Comparison of ENCODE assay signal across 10 cellular contexts in the genomic region with DNA sequence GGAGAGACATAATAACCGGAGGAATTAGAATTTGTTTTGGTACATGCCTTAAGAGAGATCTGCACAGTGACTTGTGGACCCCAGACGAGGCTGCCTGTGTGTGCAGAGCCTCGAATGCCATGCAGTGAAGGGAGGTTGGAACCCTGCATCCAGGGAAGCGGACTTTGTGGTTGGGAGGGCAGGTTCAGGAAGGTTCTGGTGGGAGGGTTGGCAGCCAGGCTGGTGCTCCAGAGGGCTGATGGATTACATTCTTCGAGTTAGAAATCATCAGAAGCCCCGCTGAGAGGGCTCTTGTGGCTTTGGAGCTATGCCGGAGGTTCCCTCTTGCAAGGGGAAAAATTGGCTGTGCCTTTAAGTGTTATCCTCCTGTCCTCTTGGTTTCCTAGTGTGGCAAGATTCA. TPM values are rescaled to one million over a fixed set of nuclear protein-coding genes. Genes with fewer than 3 reads are reported as not detected.
DNase-seq lines count a peak whose midpoint lies in the region; ATAC-seq and TF ChIP-seq lines count a peak whose summit lies in the region.
"Had no signal": no experiment of that assay in that cellular context is flagged by ENCODE, and none has a peak within 500 bp of the region (broad histone marks: within the 10 kb centered on the region; RNA-seq: fewer than 3 reads in every experiment).

No MANE protein-coding gene starts in this region.

- peak; percentile 57 for ATAC-seq in upper lobe of right lung
- ATAC-seq: activated naive CD8-positive, alpha-beta T cell treated with anti-CD3 and anti-CD28 coated beads, Interleukin-2, amount 50 U/mL, for 24 hours; effector memory CD8-positive, alpha-beta T cell had no signal

- DNase-seq in cardiac muscle cell (ENCODE audit: low read depth in 1 of 2, low spot score in 1 of 2) = peak; percentile 20 to 47
- DNase-seq in left ventricle myocardium inferior = no peak
- peak; percentile 43 to 56 for DNase-seq in SJSA1 (ENCODE audit: low read depth in 1 of 2, low spot score in 2 of 2)
- DNase-seq in upper lobe of right lung = peak; percentile 74
- no peak for DNase-seq in activated naive CD4-positive, alpha-beta T cell (lab: John Stamatoyannopoulos, UW)
- DNase-seq in activated CD4-positive, alpha-beta T cell treated with anti-CD3 and anti-CD28 coated beads for 48 hours = no peak
- DNase-seq in SW 1271 (lab: John Stamatoyannopoulos, UW) = no peak
- DNase-seq: activated naive CD8-positive, alpha-beta T cell treated with anti-CD3 and anti-CD28 coated beads, Interleukin-2, amount 50 U/mL, for 24 hours; effector memory CD8-positive, alpha-beta T cell had no signal

- H3K27me3 ChIP-seq in cardiac muscle cell (no peaks in the 10 kb centered on the region), left ventricle myocardium inferior (ENCODE audit: low read depth) (no peaks in the 10 kb centered on the region), SJSA1 (replicated peaks) (no peaks in the 10 kb centered on the region), iPS-15b (ENCODE audit: control insufficient read depth, insufficient read depth, low read length) (no peaks in the 10 kb centered on the region), upper lobe of right lung (no peaks in the 10 kb centered on the region)

- intact Hi-C loops in left ventricle myocardium inferior (cut with micrococcal nuclease) (no loop called here), upper lobe of right lung (cut with DNase I) (no loop called here)

- no peak for TF ChIP-seq CTCF in cardiac muscle cell (IDR thresholded peaks at IDR 0.05; ENCODE audit: low read depth, low read length)
- TF ChIP-seq CTCF in left ventricle myocardium inferior (IDR thresholded peaks at IDR 0.05; ENCODE audit: borderline replicate concordance) = no peak
- TF ChIP-seq CTCF in upper lobe of right lung (IDR thresholded peaks at IDR 0.05) = no peak

- H3K36me3 ChIP-seq in cardiac muscle cell = no peaks in the 10 kb centered on the region
- H3K36me3 ChIP-seq in left ventricle myocardium inferior = no peaks in the 10 kb centered on the region
- H3K36me3 ChIP-seq in SJSA1 = peaks cover 3% of the 10 kb centered on the region; the same call in 1 of the 2 replicates
- H3K36me3 ChIP-seq in iPS-15b (ENCODE audit: control insufficient read depth, insufficient read depth, low read length) = no peaks in the 10 kb centered on the region
- H3K36me3 ChIP-seq in upper lobe of right lung = no peaks in the 10 kb centered on the region

- H3K9ac ChIP-seq in iPS-15b (ENCODE audit: low read depth, low read length) = peak overlapping the region; percentile 30

- H3K9me3 ChIP-seq in cardiac muscle cell (ENCODE audit: low read depth) = no peaks in the 10 kb centered on the region
- H3K9me3 ChIP-seq in left ventricle myocardium inferior (replicated peaks) = no peaks in the 10 kb centered on the region
- H3K9me3 ChIP-seq in SJSA1 (replicated peaks) = no peaks in the 10 kb centered on the region
- H3K9me3 ChIP-seq in iPS-15b (ENCODE audit: control insufficient read depth, insufficient read depth, low read length) = no peaks in the 10 kb centered on the region
- no peaks in the 10 kb centered on the region for H3K9me3 ChIP-seq in upper lobe of right lung

- H3K4me3 ChIP-seq in cardiac muscle cell (no peak overlapping the region), left ventricle myocardium inferior (no peak overlapping the region), SJSA1 (no peak overlapping the region), iPS-15b (ENCODE audit: low read depth, low read length) (no peak overlapping the region), upper lobe of right lung (no peak overlapping the region)

- peak overlapping the region; percentile 28 for H3K27ac ChIP-seq in cardiac muscle cell
- no peak overlapping the region for H3K27ac ChIP-seq in left ventricle myocardium inferior (replicated peaks)
- H3K27ac ChIP-seq in SJSA1 = no peak overlapping the region
- no peak overlapping the region for H3K27ac ChIP-seq in upper lobe of right lung

- H3K4me1 ChIP-seq in cardiac muscle cell (ENCODE audit: low read depth) (peaks cover 74% of the 10 kb centered on the region), left ventricle myocardium inferior (peaks cover 88% of the 10 kb centered on the region), SJSA1 (replicated peaks) (peaks cover 26% of the 10 kb centered on the region), iPS-15b (ENCODE audit: control insufficient read depth, insufficient read depth, low read length) (peaks cover 59% of the 10 kb centered on the region), upper lobe of right lung (peaks cover 13% of the 10 kb centered on the region)

RNA-seq across cellular contexts. Expression of a gene that starts 21.1 kb away (rescaled TPM):
- total RNA-seq in cardiac muscle cell (28.0 and 47.8 TPM in 2 replicates), left ventricle myocardium inferior (14.0 TPM), upper lobe of right lung (21.4 TPM)
- polyA plus RNA-seq in cardiac muscle cell = 27.6 and 28.0 TPM in 2 replicates
- total RNA-seq in SJSA1 (2014; rRNA removed; shearing (Covaris generic)) = 14.8 and 19.7 TPM in 2 replicates

Comparison
In these comparisons a context has a peak if more than half of its experiments do, and no peak if none do; other contexts are left out.
1. DNase-seq: peak in cardiac muscle cell (2 of 2), SJSA1 (2 of 2) and upper lobe of right lung (single experiment); none in left ventricle myocardium inferior (single experiment), activated naive CD4-positive, alpha-beta T cell (0 of 4), activated CD4-positive, alpha-beta T cell treated with anti-CD3 and anti-CD28 coated beads for 48 hours (single experiment) and SW 1271 (0 of 2).